In genomic region chr12:30764251-30764650, GRCh38 we compare ENCODE assay signal across 22 cellular contexts. TPM values are rescaled to one million over a fixed set of nuclear protein-coding genes. Genes with fewer than 3 reads are reported as not detected.
DNase-seq lines count a peak whose midpoint lies in the region; ATAC-seq lines count a peak whose summit lies in the region.
"Had no signal": no experiment of that assay in that cellular context is flagged by ENCODE, and none has a peak within 500 bp of the region (broad histone marks: within the 10 kb centered on the region; RNA-seq: fewer than 3 reads in every experiment).

No MANE protein-coding gene starts in this region.

- ATAC-seq in GM18520 (IDR thresholded peaks at IDR 0.05; ENCODE audit: unreplicated experiment) = no peak
- ATAC-seq: body of pancreas, left lobe of liver, Panc1, upper lobe of right lung had no signal

- in situ Hi-C loops in G401 (cut with HindIII; ENCODE audit: low sequenced_read_pairs) = no loop called here

- DNase-seq in G401 (ENCODE audit: low spot score) (peak; percentile 70), NCI-H146 treated with DMSO at 0.1 percent for 48 hours (lab: John Stamatoyannopoulos, UW; ENCODE audit: unreplicated experiment) (peak; percentile 91), NCI-H345 treated with DMSO at 0.1 percent for 48 hours (lab: John Stamatoyannopoulos, UW; ENCODE audit: unreplicated experiment) (peak; percentile 28), cerebellum (ENCODE audit: low spot score) (peak; percentile 52), MV-4-11 (lab: John Stamatoyannopoulos, UW) (no peak)
- no peak for DNase-seq in stimulated activated CD8-positive, alpha-beta memory T cell treated with anti-CD3 and anti-CD28 coated beads, Interleukin-4, amount 100 ng/mL, for 48 hours
- DNase-seq: activated B cell treated with CpG ODN at 0.5 μM for 24 hours; activated CD4-positive, alpha-beta T cell treated with anti-CD3 and anti-CD28 coated beads, Interleukin-2, amount 50 U/mL, for 1 hour; activated naive CD4-positive, alpha-beta T cell treated with anti-CD3 and anti-CD28 coated beads for 36 hours; adrenal gland; body of pancreas; cerebellar nuclear complex; NCI-H446 treated with DMSO at 0.1 percent for 48 hours; pancreas; retina; SIG-M5; SW 1271; T-helper 9 cell; upper lobe of right lung had no signal

RNA-seq across cellular contexts. Expression of gene CAPRIN2, which starts 9.5 kb away (rescaled TPM):
- total RNA-seq in G401 (2014; rRNA removed; shearing (Covaris generic)) = 13.5 and 18.0 TPM in 2 replicates
- 57.9 TPM for total RNA-seq in cerebellum

Comparison
In these comparisons a context has a peak if more than half of its experiments do, and no peak if none do; other contexts are left out.
1. DNase-seq: peak in G401 (single experiment), NCI-H146 treated with DMSO at 0.1 percent for 48 hours (single experiment), NCI-H345 treated with DMSO at 0.1 percent for 48 hours (single experiment) and cerebellum (single experiment); none in MV-4-11 (single experiment) and stimulated activated CD8-positive, alpha-beta memory T cell treated with anti-CD3 and anti-CD28 coated beads, Interleukin-4, amount 100 ng/mL, for 48 hours (single experiment).